ENCODE assay signal across 8 cellular contexts in genomic region chr20:46458891-46459750, GRCh38. TPM values are rescaled to one million over a fixed set of nuclear protein-coding genes. Genes with fewer than 3 reads are reported as not detected.
DNase-seq lines count a peak whose midpoint lies in the region; ATAC-seq and TF ChIP-seq lines count a peak whose summit lies in the region.

No MANE protein-coding gene starts in this region.

- no peak for ATAC-seq in lung (ENCODE audit: insufficient read depth, low FRiP score)
- no peak for ATAC-seq in GM21423 (IDR thresholded peaks at IDR 0.05; ENCODE audit: unreplicated experiment)

- 8 to 9% methylated on average over 35 of the region's 35 CpGs for WGBS in lung, 2 donors
- WGBS in thyroid gland, 2 donors = 7 to 10% methylated on average over 22 to 34 of the region's 35 CpGs

- peaks cover 3 to 10% of the 10 kb centered on the region in 2 donors for H3K9me3 ChIP-seq in lung (ENCODE audit: control insufficient read depth in 2 of 2, insufficient read depth in 1 of 2, low read length in 1 of 2)
- no peaks in the 10 kb centered on the region for H3K9me3 ChIP-seq in thyroid gland

- no peak for TF ChIP-seq POLR2A in thyroid gland (IDR thresholded peaks at IDR 0.05)

- DNase-seq in NCI-H1417 (lab: John Stamatoyannopoulos, UW) (peak; percentile 63 to 86 (median 80)), NCI-H1417 treated with DMSO at 0.1 percent for 48 hours (lab: John Stamatoyannopoulos, UW) (no peak), cerebellum (ENCODE audit: low spot score) (peak; percentile 69), lung (ENCODE audit: low spot score) (peak; percentile 46), thyroid gland (peak; percentile 70 to 71), COLO829 (ENCODE audit: low spot score) (no peak), H4 (ENCODE audit: low spot score) (no peak)

- H3K27me3 ChIP-seq in lung (ENCODE audit: control insufficient read depth, insufficient read depth) (no peaks in the 10 kb centered on the region), thyroid gland (no peaks in the 10 kb centered on the region)

- H3K27ac ChIP-seq in lung (ENCODE audit: low read depth in 1 of 2, low read length in 1 of 2) = no peak overlapping the region
- no peak overlapping the region for H3K27ac ChIP-seq in thyroid gland

- H3K36me3 ChIP-seq in lung (ENCODE audit: control insufficient read depth in 2 of 2, insufficient read depth in 2 of 2, low read length in 2 of 2) (no peaks in the 10 kb centered on the region), thyroid gland (no peaks in the 10 kb centered on the region)

- H3K4me3 ChIP-seq in lung (no peak overlapping the region), thyroid gland (replicated peaks in 1 of 3) (no peak overlapping the region)

- TF ChIP-seq CTCF in lung (IDR thresholded peaks at IDR 0.05; ENCODE audit: control extremely low read depth, extremely low read depth) = no peak
- peak in 1 of 6 experiments; percentile 25 for TF ChIP-seq CTCF in thyroid gland (IDR thresholded peaks at IDR 0.05)

- intact Hi-C loops in thyroid gland (cut with DNase I) = no loop called here

- H3K4me1 ChIP-seq in lung (ENCODE audit: control insufficient read depth in 2 of 2, insufficient read depth in 2 of 2, low read length in 2 of 2) = no peaks in the 10 kb centered on the region
- peaks cover 0 to 4% of the 10 kb centered on the region in 2 donors for H3K4me1 ChIP-seq in thyroid gland

RNA-seq across cellular contexts. Expression of gene ELMO2, which starts 52.7 kb away (rescaled TPM):
- total RNA-seq in cerebellum (57.5 TPM), lung (10 to 100 TPM; 54.1 to 56.5 TPM), thyroid gland (10 to 100 TPM; 47.0 to 60.6 (median 54.6) TPM)
- polyA plus RNA-seq in lung = 10 to 100 TPM; 19.6 to 37.8 TPM
- 35.6 and 43.7 TPM in 2 replicates for total RNA-seq in H4 (2014; rRNA removed; shearing (Covaris generic))

RNA-seq across cellular contexts. Expression of gene ZNF334, which starts 54.2 kb away (rescaled TPM):
- total RNA-seq in cerebellum (30.8 TPM), lung (10 to 100 TPM in 1 of 2 donors, 1 to 10 TPM in 1; 7.0 to 25.3 TPM), thyroid gland (10 to 100 TPM; 12.2 to 15.7 (median 14.2) TPM)
- 1 to 10 TPM; 1.4 to 3.7 TPM for polyA plus RNA-seq in lung
- total RNA-seq in H4 (2014; rRNA removed; shearing (Covaris generic)) = 0.14 TPM in 1 of 2 replicates, not detected in the other

Comparison
In these comparisons a context has a peak if more than half of its experiments do, and no peak if none do; other contexts are left out.
1. DNase-seq: peak in NCI-H1417 (3 of 3), cerebellum (single experiment), lung (single experiment) and thyroid gland (2 of 2); none in NCI-H1417 treated with DMSO at 0.1 percent for 48 hours (single experiment), COLO829 (single experiment) and H4 (single experiment).